In genomic region chr14:102593841-102594170, GRCh38 we compare ENCODE assay signal across 8 cellular contexts. TPM values are rescaled to one million over a fixed set of nuclear protein-coding genes. Genes with fewer than 3 reads are reported as not detected.
DNase-seq lines count a peak whose midpoint lies in the region; TF ChIP-seq lines count a peak whose summit lies in the region.

No MANE protein-coding gene starts in this region.

- peak overlapping the region; percentile 73 for H3K4me3 ChIP-seq in fibroblast of mammary gland (ENCODE audit: control insufficient read depth, low read depth, low read length)
- H3K4me3 ChIP-seq in sigmoid colon: peak overlapping the region; percentile 50 to 91 (median 74)

- intact Hi-C loops in sigmoid colon (cut with DNase I): loop anchor here (2.0 to 10.0 kb wide), 3 partner anchors 69 to 507 kb away; partner anchors contain the start of gene HSP90AA1

- H3K27me3 ChIP-seq in sigmoid colon: no peaks in the 10 kb centered on the region

- TF ChIP-seq POLR2A in sigmoid colon (IDR thresholded peaks at IDR 0.05): no peak

- WGBS in sigmoid colon, 2 donors: 2 to 4% methylated on average over 6 of the region's 6 CpGs

- no peaks in the 10 kb centered on the region for H3K36me3 ChIP-seq in sigmoid colon

- TF ChIP-seq CTCF in RWPE1 (conservative IDR thresholded peaks at IDR 0.05; ENCODE audit: low read depth) (no peak), fibroblast of mammary gland (conservative IDR thresholded peaks at IDR 0.05; ENCODE audit: control insufficient read depth, insufficient read depth, low read depth, low read length) (no peak), sigmoid colon (IDR thresholded peaks at IDR 0.05) (no peak)

- DNase-seq in NCI-H526 treated with DMSO at 0.1 percent for 48 hours (lab: John Stamatoyannopoulos, UW): peak; percentile 12
- DNase-seq in NCI-H526 (lab: John Stamatoyannopoulos, UW): no peak
- no peak for DNase-seq in RWPE1 (ENCODE audit: low spot score)
- DNase-seq in fibroblast of mammary gland (ENCODE audit: low read depth): no peak
- DNase-seq in sigmoid colon: no peak
- DNase-seq in stimulated activated CD4-positive, alpha-beta T cell treated with anti-CD3 and anti-CD28 coated beads, Interleukin-4, amount 100 ng/mL, for 24 hours: no peak
- no peak for DNase-seq in activated gamma-delta T cell treated with Interleukin-2 at 50 U/mL for 16 hours
- no peak for DNase-seq in GDM1 (lab: John Stamatoyannopoulos, UW)

- H3K4me1 ChIP-seq in sigmoid colon: peaks cover 0 to 32% (median 29%) of the 10 kb centered on the region in 4 donors

- POLR2A ChIA-PET in RWPE1 (lab: Yijun Ruan, JAX; ENCODE audit: low non-redundant PET): interaction anchor here (0.7 kb wide), 1 partner anchor 83 kb away, joined by 3 read pairs; no protein-coding TSS in a partner anchor

- no peak for TF ChIP-seq EP300 in sigmoid colon (IDR thresholded peaks at IDR 0.05)

- no peaks in the 10 kb centered on the region for H3K9me3 ChIP-seq in sigmoid colon

- CTCF ChIA-PET in RWPE1 (lab: Yijun Ruan, JAX): interaction anchor here (0.5 to 2.0 kb wide), 14 partner anchors 16 to 1102 kb away, joined by 3 to 11 read pairs (median 4); partner anchors contain the start of genes CINP and TECPR2

- H3K27ac ChIP-seq in RWPE1: peak overlapping the region; percentile 98
- peak overlapping the region; percentile 88 to 99 (median 98) for H3K27ac ChIP-seq in sigmoid colon

RNA-seq across cellular contexts. Expression of gene RCOR1, which starts 1.4 kb away (rescaled TPM):
- total RNA-seq in sigmoid colon: 10 to 100 TPM in 3 of 4 donors, 1 to 10 TPM in 1; 8.9 to 11.9 (median 11.8) TPM
- polyA plus RNA-seq in sigmoid colon: 10 to 100 TPM in 2 of 3 donors, 1 to 10 TPM in 1; 7.2 to 12.5 (median 10.6) TPM
